In genomic region chr16:81036751-81037350, GRCh38 we compare ENCODE assay signal across 1 cellular context.
TF ChIP-seq lines count a peak whose summit lies in the region.

No MANE protein-coding gene starts in this region.

TF ChIP-seq in HepG2, 621 proteins besides CTCF, POLR2A, EP300 and RAD21:
- TF ChIP-seq ZNF674 (CRISPR knock-in tag; IDR thresholded peaks at IDR 0.05; ENCODE audit: low read depth), result 0 out of 2 replicates have a peak, but pooled peaks have one; percentile 12
- TF ChIP-seq ZC3H13 (CRISPR knock-in tag; IDR thresholded peaks at IDR 0.05), result 0 out of 2 replicates have a peak, but pooled peaks have one; percentile 27
- TF ChIP-seq CREBL2 (CRISPR knock-in tag; IDR thresholded peaks at IDR 0.05; ENCODE audit: borderline replicate concordance), result no peak
- TF ChIP-seq ARNT2 (CRISPR knock-in tag; IDR thresholded peaks at IDR 0.05; ENCODE audit: low read depth), result 0 out of 2 replicates have a peak, but pooled peaks have one; percentile 15
- TF ChIP-seq ATF1 (CRISPR knock-in tag; IDR thresholded peaks at IDR 0.05), result no peak
- TF ChIP-seq MBD4 (IDR thresholded peaks at IDR 0.05; ENCODE audit: borderline replicate concordance, low read length), result no peak
- no peak for TF ChIP-seq GABPB1 (CRISPR knock-in tag; IDR thresholded peaks at IDR 0.05)
- no peak for TF ChIP-seq MLLT10 (CRISPR knock-in tag; IDR thresholded peaks at IDR 0.05)
- 0 out of 2 replicates have a peak, but pooled peaks have one; percentile 1 for TF ChIP-seq FOXA3 (CRISPR knock-in tag; IDR thresholded peaks at IDR 0.05)
- 0 out of 2 replicates have a peak, but pooled peaks have one; percentile 13 for TF ChIP-seq HNF1B (CRISPR knock-in tag; IDR thresholded peaks at IDR 0.05)
- no peak for TF ChIP-seq ZNF773 (CRISPR knock-in tag; IDR thresholded peaks at IDR 0.05; ENCODE audit: borderline replicate concordance)
- TF ChIP-seq EHMT2 (IDR thresholded peaks at IDR 0.05; ENCODE audit: borderline replicate concordance, low read depth, low read length), result no peak
- no peak for TF ChIP-seq CBX1 (IDR thresholded peaks at IDR 0.05; ENCODE audit: low read depth)
- no peak for TF ChIP-seq JUN (CRISPR knock-in tag; IDR thresholded peaks at IDR 0.05)
- TF ChIP-seq SIN3A (IDR thresholded peaks at IDR 0.05; ENCODE audit: borderline replicate concordance, low read depth, low read length), result peak; percentile 60; the same call in 1 of the 2 replicates
- TF ChIP-seq NFE2L2 (IDR thresholded peaks at IDR 0.05; ENCODE audit: low read length), result peak; percentile 76
- no peak for TF ChIP-seq LCORL (IDR thresholded peaks at IDR 0.05)
- TF ChIP-seq LCORL (CRISPR knock-in tag; IDR thresholded peaks at IDR 0.05), result no peak
- 0 out of 4 replicates have a peak, but pooled peaks of 1 of the 2 experiments have one; percentile 27 for TF ChIP-seq MAFK (conservative IDR thresholded peaks at IDR 0.05 in 1 of 2, IDR thresholded peaks at IDR 0.05 in 1 of 2; ENCODE audit: low read length in 2 of 2)
- TF ChIP-seq ZNF501 (CRISPR knock-in tag; IDR thresholded peaks at IDR 0.05), result peak; percentile 58; the same call in 1 of the 2 replicates
TF ChIP-seq in HepG2: peak in this region for 9.
